Comparison of ENCODE assay signal across 8 cellular contexts in genomic region chr7:43905954-43906326, GRCh38. TPM values are rescaled to one million over a fixed set of nuclear protein-coding genes. Genes with fewer than 3 reads are reported as not detected.
DNase-seq lines count a peak whose midpoint lies in the region; ATAC-seq and TF ChIP-seq lines count a peak whose summit lies in the region.

No MANE protein-coding gene starts in this region.

- TF ChIP-seq CTCF in body of pancreas (IDR thresholded peaks at IDR 0.05) (peak in 2 of 7 experiments; percentile 4 to 7), sigmoid colon (IDR thresholded peaks at IDR 0.05) (no peak)

- TF ChIP-seq POLR2A in body of pancreas (IDR thresholded peaks at IDR 0.05) = peak in 1 of 3 donors; percentile 8
- TF ChIP-seq POLR2A in sigmoid colon (IDR thresholded peaks at IDR 0.05) = no peak

- WGBS in body of pancreas, 2 donors = 0% methylated on average over 21 to 38 of the region's 42 CpGs
- WGBS in sigmoid colon, 2 donors = 0 to 1% methylated on average over 42 of the region's 42 CpGs

- peaks cover 37% of the 10 kb centered on the region for H3K4me1 ChIP-seq in body of pancreas
- peaks cover 16% of the 10 kb centered on the region for H3K4me1 ChIP-seq in iPS-15b (ENCODE audit: control insufficient read depth, insufficient read depth, low read length)
- H3K4me1 ChIP-seq in sigmoid colon = peaks cover 0 to 40% (median 24%) of the 10 kb centered on the region in 4 donors

- no peaks in the 10 kb centered on the region for H3K36me3 ChIP-seq in body of pancreas (replicated peaks in 1 of 2; ENCODE audit: insufficient read depth in 1 of 2, low read depth in 2 of 2)
- no peaks in the 10 kb centered on the region for H3K36me3 ChIP-seq in iPS-15b (ENCODE audit: control insufficient read depth, insufficient read depth, low read length)
- no peaks in the 10 kb centered on the region for H3K36me3 ChIP-seq in sigmoid colon

- H3K9me3 ChIP-seq in body of pancreas = no peaks in the 10 kb centered on the region
- no peaks in the 10 kb centered on the region for H3K9me3 ChIP-seq in iPS-15b (ENCODE audit: control insufficient read depth, insufficient read depth, low read length)
- H3K9me3 ChIP-seq in sigmoid colon = no peaks in the 10 kb centered on the region

- TF ChIP-seq EP300 in sigmoid colon (IDR thresholded peaks at IDR 0.05) = no peak

- H3K27me3 ChIP-seq in body of pancreas (no peaks in the 10 kb centered on the region), iPS-15b (ENCODE audit: control insufficient read depth, insufficient read depth, low read length) (peaks cover 2% of the 10 kb centered on the region), sigmoid colon (no peaks in the 10 kb centered on the region)

- intact Hi-C loops in body of pancreas (cut with DNase I) = no loop called here
- intact Hi-C loops in sigmoid colon (cut with DNase I) = loop anchor here (5.0 kb wide), 1 partner anchor 34 kb away; no protein-coding TSS in a partner anchor

- no peak overlapping the region for H3K9ac ChIP-seq in iPS-15b (ENCODE audit: low read depth, low read length)

- DNase-seq in COLO668 (lab: John Stamatoyannopoulos, UW; ENCODE audit: unreplicated experiment) (peak; percentile 63), SW480 (ENCODE audit: low spot score) (peak; percentile 56), body of pancreas (peak; percentile 13 to 32 (median 27)), sigmoid colon (peak; percentile 66), GOT3 (lab: John Stamatoyannopoulos, UW) (no peak)

- peak overlapping the region; percentile 76 to 91 (median 85) for H3K27ac ChIP-seq in body of pancreas
- peak overlapping the region; percentile 86 to 92 (median 88) for H3K27ac ChIP-seq in sigmoid colon

- H3K4me3 ChIP-seq in body of pancreas (peak overlapping the region; percentile 20 to 38), iPS-15b (ENCODE audit: low read depth, low read length) (peak overlapping the region; percentile 64), sigmoid colon (peak overlapping the region; percentile 55 to 83 (median 76))

- peak; percentile 40 for ATAC-seq in GM19438 (IDR thresholded peaks at IDR 0.05; ENCODE audit: low read depth, unreplicated experiment)
- ATAC-seq in HG03558 (IDR thresholded peaks at IDR 0.05; ENCODE audit: extremely low read depth, unreplicated experiment) = peak; percentile 25
- peak; percentile 61 for ATAC-seq in body of pancreas

RNA-seq across cellular contexts. Expression of gene URGCP, which starts 0.5 kb away (rescaled TPM):
- 10 to 100 TPM; 15.6 to 22.1 TPM for total RNA-seq in body of pancreas
- total RNA-seq in sigmoid colon = 10 to 100 TPM; 18.4 to 32.7 (median 24.0) TPM
- polyA plus RNA-seq in sigmoid colon = 10 to 100 TPM; 18.0 to 28.8 (median 21.5) TPM

RNA-seq across cellular contexts. Expression of gene UBE2D4, which starts 20.3 kb away (rescaled TPM):
- 10 to 100 TPM; 16.5 to 18.4 TPM for total RNA-seq in body of pancreas
- 10 to 100 TPM; 24.0 to 37.1 (median 28.5) TPM for total RNA-seq in sigmoid colon
- 10 to 100 TPM in 2 of 3 donors, 1 to 10 TPM in 1; 7.5 to 14.1 (median 13.8) TPM for polyA plus RNA-seq in sigmoid colon

RNA-seq across cellular contexts. Expression of gene MRPS24, which starts 36.6 kb away (rescaled TPM):
- total RNA-seq in body of pancreas (10 to 100 TPM; 81.7 to 99.9 TPM), sigmoid colon (100 to 1,000 TPM; 105 to 148 (median 125) TPM)
- 100 to 1,000 TPM; 145 to 177 (median 170) TPM for polyA plus RNA-seq in sigmoid colon
